1 cellular context compared by ENCODE assay signal in genomic region chr1:156162430-156163037, GRCh38.
TF ChIP-seq lines count a peak whose summit lies in the region.

No MANE protein-coding gene starts in this region.

TF ChIP-seq in endothelial cell of umbilical vein, 7 proteins besides CTCF, POLR2A, EP300 and RAD21:
- TF ChIP-seq FOS (IDR thresholded peaks at IDR 0.05; ENCODE audit: borderline replicate concordance, insufficient read depth, low read length) (no peak), GATA2 (IDR thresholded peaks at IDR 0.05; ENCODE audit: insufficient read depth, insufficient read length, low read depth, low read length) (no peak), MYC (IDR thresholded peaks at IDR 0.05; ENCODE audit: low read depth, low read length) (no peak), EZH2 (IDR thresholded peaks at IDR 0.05; ENCODE audit: borderline replicate concordance, low read depth, low read length, severe bottlenecking) (no peak), POLR2AphosphoS5 (IDR thresholded peaks at IDR 0.05; ENCODE audit: insufficient read depth, low read depth, low read length) (no peak), JUN (IDR thresholded peaks at IDR 0.05; ENCODE audit: borderline replicate concordance, insufficient read depth, insufficient read length, low read depth) (no peak), MAX (IDR thresholded peaks at IDR 0.05; ENCODE audit: insufficient read depth, insufficient read length) (no peak)
